ENCODE assay signal across 8 cellular contexts in genomic region chr9:68844623-68845612, GRCh38.
DNase-seq lines count a peak whose midpoint lies in the region; FAIRE-seq and TF ChIP-seq lines count a peak whose summit lies in the region.

No MANE protein-coding gene starts in this region.

- H3K27me3 ChIP-seq in adrenal gland: no peaks in the 10 kb centered on the region

- peak; percentile 20 to 55 (median 52) for TF ChIP-seq CTCF in adrenal gland (IDR thresholded peaks at IDR 0.05)

- H3K36me3 ChIP-seq in adrenal gland (replicated peaks in 1 of 2): no peaks in the 10 kb centered on the region

- H3K9me3 ChIP-seq in adrenal gland (replicated peaks in 1 of 3): no peaks in the 10 kb centered on the region

- peak overlapping the region in 1 of 5 donors; percentile 3 for H3K27ac ChIP-seq in adrenal gland

- TF ChIP-seq POLR2A in H54 (IDR thresholded peaks at IDR 0.05; ENCODE audit: low read depth, low read length): no peak
- no peak for TF ChIP-seq POLR2A in adrenal gland (IDR thresholded peaks at IDR 0.05)

- peak; percentile 3 to 9 for DNase-seq in activated CD4-positive, alpha-beta T cell treated with anti-CD3 and anti-CD28 coated beads for 24 hours (ENCODE audit: low read depth in 2 of 2)
- no peak for DNase-seq in activated CD4-positive, alpha-beta T cell treated with anti-CD3 and anti-CD28 coated beads, Interleukin-2, amount 50 U/mL, for 4 hours
- DNase-seq in H54 (ENCODE audit: insufficient read length, low spot score) (no peak), NCI-H1092 (lab: John Stamatoyannopoulos, UW) (peak; percentile 29), adrenal gland (peak in 5 of 7 donors; percentile 28 to 71 (median 44)), islet precursor cell (peak; percentile 64), stromal cell of bone marrow (ENCODE audit: low read depth) (peak; percentile 6), DMS153 (lab: John Stamatoyannopoulos, UW) (no peak)

- intact Hi-C loops in adrenal gland (cut with DNase I): no loop called here

- WGBS in adrenal gland, 4 donors: 72 to 80% (median 76%) methylated on average over 13 of the region's 13 CpGs

- FAIRE-seq in H54 (lab: Jason Lieb, UNC): peak; percentile 57

- peak overlapping the region in 1 of 4 donors; percentile 3 for H3K4me3 ChIP-seq in adrenal gland

- no peaks in the 10 kb centered on the region for H3K4me1 ChIP-seq in adrenal gland (replicated peaks in 1 of 2)

Comparison
In these comparisons a context has a peak if more than half of its experiments do, and no peak if none do; other contexts are left out.
1. DNase-seq: peak in activated CD4-positive, alpha-beta T cell treated with anti-CD3 and anti-CD28 coated beads for 24 hours (2 of 2), NCI-H1092 (single experiment), adrenal gland (5 of 7), islet precursor cell (single experiment) and stromal cell of bone marrow (single experiment); none in activated CD4-positive, alpha-beta T cell treated with anti-CD3 and anti-CD28 coated beads, Interleukin-2, amount 50 U/mL, for 4 hours (0 of 2), H54 (single experiment) and DMS153 (single experiment).